In genomic region chr3:171284308-171285075, GRCh38 we compare ENCODE assay signal across 1 cellular context.
TF ChIP-seq lines count a peak whose summit lies in the region.

No MANE protein-coding gene starts in this region.

TF ChIP-seq in GM23338, 12 proteins besides CTCF, POLR2A, EP300 and RAD21 (continued from another document):
- no peak for TF ChIP-seq ZNF462 (CRISPR knock-in tag; IDR thresholded peaks at IDR 0.05)
